1 cellular context compared by ENCODE assay signal in genomic region chr3:24202071-24202470, GRCh38.
TF ChIP-seq lines count a peak whose summit lies in the region.

No MANE protein-coding gene starts in this region.

TF ChIP-seq in SK-N-SH treated with all-trans-retinoic acid at 6 μM for 48 hours, 23 proteins besides CTCF, POLR2A, EP300 and RAD21 (continued from another document):
- TF ChIP-seq POU6F1 (CRISPR knock-in tag; IDR thresholded peaks at IDR 0.05; ENCODE audit: borderline replicate concordance, low read depth) (no peak), ZFP30 (CRISPR knock-in tag; IDR thresholded peaks at IDR 0.05) (no peak), ZFP3 (CRISPR knock-in tag; IDR thresholded peaks at IDR 0.05) (no peak), BACH2 (CRISPR knock-in tag; IDR thresholded peaks at IDR 0.05; ENCODE audit: borderline replicate concordance) (no peak), ZNF8 (CRISPR knock-in tag; IDR thresholded peaks at IDR 0.05) (no peak)
